In genomic region chr10:100319736-100320135, GRCh38 we compare ENCODE assay signal across 1 cellular context.
TF ChIP-seq lines count a peak whose summit lies in the region.

No MANE protein-coding gene starts in this region.

TF ChIP-seq in neural cell, 6 proteins besides CTCF, POLR2A, EP300 and RAD21 (continued from another document):
- TF ChIP-seq REST (IDR thresholded peaks at IDR 0.05; ENCODE audit: borderline replicate concordance) (no peak), EZH2 (IDR thresholded peaks at IDR 0.05; ENCODE audit: borderline replicate concordance, insufficient read depth, low read length, poor library complexity, severe bottlenecking) (no peak), TAF1 (IDR thresholded peaks at IDR 0.05; ENCODE audit: low read depth) (no peak), MXI1 (conservative IDR thresholded peaks at IDR 0.05; ENCODE audit: poor library complexity, severe bottlenecking) (no peak), POLR2AphosphoS5 (IDR thresholded peaks at IDR 0.05) (no peak)
